ENCODE assay signal across 1 cellular context in the genomic region with DNA sequence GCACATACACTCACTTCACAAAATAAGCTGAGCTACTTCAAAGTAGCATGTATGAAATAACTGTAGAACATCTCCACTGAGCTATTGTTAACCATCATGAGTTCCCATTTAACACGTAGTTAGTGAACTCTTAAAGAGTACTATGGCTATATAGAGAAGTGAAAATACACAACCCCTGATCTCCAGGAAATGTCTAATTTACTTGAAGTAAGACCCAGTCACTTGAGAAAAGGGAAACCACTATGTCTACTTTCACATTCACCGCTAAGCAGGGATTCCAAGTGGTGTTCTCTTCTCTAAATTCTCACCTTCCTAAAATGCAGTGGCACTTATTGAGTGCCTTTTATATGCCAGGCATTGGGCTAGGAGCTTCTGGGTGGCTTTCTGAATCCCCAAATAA.
TF ChIP-seq lines count a peak whose summit lies in the region.

No MANE protein-coding gene starts in this region.

TF ChIP-seq in SK-N-SH, 30 proteins besides CTCF, POLR2A, EP300 and RAD21 (continued from another document):
- TF ChIP-seq, protein P1, sequence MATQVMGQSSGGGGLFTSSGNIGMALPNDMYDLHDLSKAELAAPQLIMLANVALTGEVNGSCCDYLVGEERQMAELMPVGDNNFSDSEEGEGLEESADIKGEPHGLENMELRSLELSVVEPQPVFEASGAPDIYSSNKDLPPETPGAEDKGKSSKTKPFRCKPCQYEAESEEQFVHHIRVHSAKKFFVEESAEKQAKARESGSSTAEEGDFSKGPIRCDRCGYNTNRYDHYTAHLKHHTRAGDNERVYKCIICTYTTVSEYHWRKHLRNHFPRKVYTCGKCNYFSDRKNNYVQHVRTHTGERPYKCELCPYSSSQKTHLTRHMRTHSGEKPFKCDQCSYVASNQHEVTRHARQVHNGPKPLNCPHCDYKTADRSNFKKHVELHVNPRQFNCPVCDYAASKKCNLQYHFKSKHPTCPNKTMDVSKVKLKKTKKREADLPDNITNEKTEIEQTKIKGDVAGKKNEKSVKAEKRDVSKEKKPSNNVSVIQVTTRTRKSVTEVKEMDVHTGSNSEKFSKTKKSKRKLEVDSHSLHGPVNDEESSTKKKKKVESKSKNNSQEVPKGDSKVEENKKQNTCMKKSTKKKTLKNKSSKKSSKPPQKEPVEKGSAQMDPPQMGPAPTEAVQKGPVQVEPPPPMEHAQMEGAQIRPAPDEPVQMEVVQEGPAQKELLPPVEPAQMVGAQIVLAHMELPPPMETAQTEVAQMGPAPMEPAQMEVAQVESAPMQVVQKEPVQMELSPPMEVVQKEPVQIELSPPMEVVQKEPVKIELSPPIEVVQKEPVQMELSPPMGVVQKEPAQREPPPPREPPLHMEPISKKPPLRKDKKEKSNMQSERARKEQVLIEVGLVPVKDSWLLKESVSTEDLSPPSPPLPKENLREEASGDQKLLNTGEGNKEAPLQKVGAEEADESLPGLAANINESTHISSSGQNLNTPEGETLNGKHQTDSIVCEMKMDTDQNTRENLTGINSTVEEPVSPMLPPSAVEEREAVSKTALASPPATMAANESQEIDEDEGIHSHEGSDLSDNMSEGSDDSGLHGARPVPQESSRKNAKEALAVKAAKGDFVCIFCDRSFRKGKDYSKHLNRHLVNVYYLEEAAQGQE (IDR thresholded peaks at IDR 0.05; ENCODE audit: low read depth, low read length): no peak
